Comparison of ENCODE assay signal across 18 cellular contexts in the genomic region with DNA sequence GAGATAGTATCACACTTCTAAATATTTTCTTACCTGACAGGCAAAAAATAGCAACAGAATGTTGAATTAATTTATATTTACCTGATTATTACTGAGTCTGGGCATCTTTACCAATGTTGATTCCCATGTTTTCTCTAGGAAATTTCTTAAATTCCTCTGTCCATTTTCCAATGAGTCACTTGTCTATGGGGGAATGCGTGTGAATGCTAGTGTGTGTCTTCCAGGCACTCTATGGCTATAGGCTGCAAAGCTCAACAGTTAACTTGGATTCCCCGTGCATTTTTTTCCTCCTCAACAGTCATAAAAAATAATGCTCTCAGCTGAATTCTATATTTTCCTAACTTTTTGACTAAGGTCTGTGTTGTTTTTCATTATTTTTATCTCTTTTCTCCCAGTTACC.
"Had no signal": no experiment of that assay in that cellular context is flagged by ENCODE, and none has a peak within 500 bp of the region (broad histone marks: within the 10 kb centered on the region; RNA-seq: fewer than 3 reads in every experiment).

No MANE protein-coding gene starts in this region.

- H3K9me3 Mint-ChIP-seq: nephron progenitor cell had no signal

- DNase-seq: activated B cell treated with CpG ODN at 0.5 μM for 24 hours; activated CD4-positive, alpha-beta T cell treated with anti-CD3 and anti-CD28 coated beads, Interleukin-2, amount 10 ng/mL, durations not matched to agents 7 days and 5 days; activated CD8-positive, alpha-beta memory T cell treated with anti-CD3 and anti-CD28 coated beads for 24 hours; activated naive CD4-positive, alpha-beta T cell treated with anti-CD3 and anti-CD28 coated beads, Interleukin-2, amount 10 ng/mL, durations not matched to agents 7 days and 5 days; amygdala; effector memory CD4-positive, alpha-beta T cell; nephron progenitor cell; sigmoid colon; SK-N-SH; stimulated activated CD4-positive, alpha-beta T cell treated with anti-CD3 and anti-CD28 coated beads, Interleukin-2, amount 100 ng/mL, for 48 hours; stimulated activated naive CD4-positive, alpha-beta T cell treated with Interleukin-2 at 50 U/mL for 16 hours had no signal

- H3K27me3 Mint-ChIP-seq: activated B cell treated with CpG ODN at 0.5 μM for 24 hours; activated CD4-positive, alpha-beta T cell treated with anti-CD3 and anti-CD28 coated beads, Interleukin-2, amount 10 ng/mL, durations not matched to agents 7 days and 5 days; activated naive CD4-positive, alpha-beta T cell treated with anti-CD3 and anti-CD28 coated beads, Interleukin-2, amount 10 ng/mL, durations not matched to agents 7 days and 5 days; type B pancreatic cell had no signal

- H3K4me1 ChIP-seq: gastroesophageal sphincter, sigmoid colon had no signal

- H3K4me2 ChIP-seq: hepatocyte, SK-N-SH had no signal

- H3K27ac Mint-ChIP-seq: activated B cell treated with CpG ODN at 0.5 μM for 24 hours; activated CD4-positive, alpha-beta T cell treated with anti-CD3 and anti-CD28 coated beads, Interleukin-2, amount 10 ng/mL, durations not matched to agents 7 days and 5 days; activated naive CD4-positive, alpha-beta T cell treated with anti-CD3 and anti-CD28 coated beads, Interleukin-2, amount 10 ng/mL, durations not matched to agents 7 days and 5 days; activated T-helper 2 cell treated with anti-CD3 and anti-CD28 coated beads, Interferon-gamma antibody, Interleukin-2, Interleukin-4, amounts not matched to agents 10 μg/mL and 5 μg/mL and 100 μg/mL, durations not matched to agents 14 hours and 24 hours and 36 hours; nephron progenitor cell; type B pancreatic cell had no signal

- H3K27me3 ChIP-seq: cardiac muscle cell, gastroesophageal sphincter, hepatocyte, sigmoid colon had no signal

- H2AFZ ChIP-seq: hepatocyte had no signal

- H3K79me2 ChIP-seq: hepatocyte had no signal

- H3K4me3 Mint-ChIP-seq: activated B cell treated with CpG ODN at 0.5 μM for 24 hours; activated CD4-positive, alpha-beta T cell treated with anti-CD3 and anti-CD28 coated beads, Interleukin-2, amount 10 ng/mL, durations not matched to agents 7 days and 5 days; activated naive CD4-positive, alpha-beta T cell treated with anti-CD3 and anti-CD28 coated beads, Interleukin-2, amount 10 ng/mL, durations not matched to agents 7 days and 5 days; nephron progenitor cell; type B pancreatic cell had no signal

- H3K9ac ChIP-seq: SK-N-SH had no signal

- H3K36me3 ChIP-seq: cardiac muscle cell, gastroesophageal sphincter, sigmoid colon had no signal

- H3K27ac ChIP-seq: cardiac muscle cell, coronary artery, epithelial cell of prostate, gastroesophageal sphincter, hepatocyte, sigmoid colon had no signal

- H3K4me3 ChIP-seq: cardiac muscle cell, coronary artery, gastroesophageal sphincter, hepatocyte, sigmoid colon had no signal

- H3K9me2 ChIP-seq: SK-N-SH had no signal

- H3K9me3 ChIP-seq: gastroesophageal sphincter, sigmoid colon, SK-N-SH had no signal

- H3K4me1 Mint-ChIP-seq: activated B cell treated with CpG ODN at 0.5 μM for 24 hours; activated CD4-positive, alpha-beta T cell treated with anti-CD3 and anti-CD28 coated beads, Interleukin-2, amount 10 ng/mL, durations not matched to agents 7 days and 5 days; activated naive CD4-positive, alpha-beta T cell treated with anti-CD3 and anti-CD28 coated beads, Interleukin-2, amount 10 ng/mL, durations not matched to agents 7 days and 5 days; nephron progenitor cell had no signal

- H3K36me3 Mint-ChIP-seq: activated naive CD4-positive, alpha-beta T cell treated with anti-CD3 and anti-CD28 coated beads, Interleukin-2, amount 10 ng/mL, durations not matched to agents 7 days and 5 days; type B pancreatic cell had no signal
